Comparison of ENCODE assay signal across 20 cellular contexts in the genomic region with DNA sequence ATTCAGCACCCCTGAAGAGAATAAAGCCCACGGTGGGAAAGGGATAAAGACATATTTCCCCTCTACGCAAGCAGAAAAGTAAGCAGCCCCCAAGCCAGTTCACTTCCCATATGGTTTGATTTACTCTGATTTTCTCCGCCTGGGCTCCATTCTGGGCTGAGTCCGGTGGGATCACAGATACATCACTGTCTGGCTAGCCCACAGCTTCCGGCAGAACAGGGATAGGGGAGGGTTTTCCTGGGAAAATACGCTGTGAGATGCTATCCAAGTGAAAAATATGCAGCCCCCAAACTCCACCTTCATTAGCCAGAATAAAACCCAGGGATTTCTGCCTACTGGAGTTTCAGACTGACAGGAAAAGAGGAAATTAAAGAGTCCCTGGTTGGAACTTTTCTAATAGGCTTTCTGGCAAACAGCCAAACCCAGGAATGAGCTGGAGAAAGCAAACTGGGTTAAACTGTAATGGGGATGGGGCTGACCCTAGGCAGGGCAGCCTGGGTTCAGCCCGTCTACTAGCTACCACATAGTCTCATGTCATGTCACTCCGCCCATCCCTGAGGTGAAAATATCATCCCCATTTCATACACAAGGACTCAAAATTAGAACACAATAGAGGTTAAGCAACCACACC. TPM values are rescaled to one million over a fixed set of nuclear protein-coding genes. Genes with fewer than 3 reads are reported as not detected.
A peak's percentile ranks its signal among the peaks of the same experiment; 100 is the strongest.
DNase-seq lines count a peak whose midpoint lies in the region; ATAC-seq and TF ChIP-seq lines count a peak whose summit lies in the region.
"Had no signal": no experiment of that assay in that cellular context is flagged by ENCODE, and none has a peak within 500 bp of the region (broad histone marks: within the 10 kb centered on the region; RNA-seq: fewer than 3 reads in every experiment).

No MANE protein-coding gene starts in this region.

- no peak overlapping the region for H2BK12ac ChIP-seq in H9 (ENCODE audit: insufficient read length, low read depth, low read length)

- no peak overlapping the region for H3K23ac ChIP-seq in H9 (ENCODE audit: insufficient read length, low read depth, low read length)

- no peak for TF ChIP-seq RAD21 in SK-N-SH (IDR thresholded peaks at IDR 0.05; ENCODE audit: low read length)

- H2BK5ac ChIP-seq in H9 (ENCODE audit: insufficient read length, low read length) = no peak overlapping the region

- H2BK20ac ChIP-seq in H9 (ENCODE audit: low read depth, low read length, poor library complexity, severe bottlenecking) = no peak overlapping the region

- H3K4me2 ChIP-seq in SK-N-SH (peak overlapping the region; percentile 55), H9 (ENCODE audit: insufficient read depth, insufficient read length, low read length) (no peak overlapping the region)

- H4K20me1 ChIP-seq in SK-N-SH (ENCODE audit: insufficient read depth) = no peaks in the 10 kb centered on the region
- H4K20me1 ChIP-seq in H9 (ENCODE audit: control insufficient read depth, insufficient read depth, insufficient read length) = no peaks in the 10 kb centered on the region

- TF ChIP-seq CTCF in SK-N-SH (IDR thresholded peaks at IDR 0.05) = no peak
- no peak for TF ChIP-seq CTCF in H9 (conservative IDR thresholded peaks at IDR 0.05)

- H2AFZ ChIP-seq in SK-N-SH (ENCODE audit: low read depth) = peak overlapping the region; percentile 36; the same call in 1 of the 2 replicates
- no peak overlapping the region for H2AFZ ChIP-seq in H9 (ENCODE audit: low read length)

- ATAC-seq in left cardiac atrium (peak; percentile 15 to 50), right cardiac atrium (no peak), GM21717 (IDR thresholded peaks at IDR 0.05; ENCODE audit: unreplicated experiment) (no peak)
- ATAC-seq: CD8-positive, alpha-beta T cell; upper lobe of right lung had no signal

- H3K79me1 ChIP-seq in H9 (ENCODE audit: insufficient read depth, low read depth, low read length, poor library complexity, severe bottlenecking) = no peaks in the 10 kb centered on the region

- no peaks in the 10 kb centered on the region for H3K36me3 Mint-ChIP-seq in H9 (ENCODE audit: insufficient read depth in 1 of 3, low read depth in 3 of 3)
- no peaks in the 10 kb centered on the region for H3K36me3 Mint-ChIP-seq in activated naive CD4-positive, alpha-beta T cell treated with anti-CD3 and anti-CD28 coated beads for 36 hours (ENCODE audit: low read depth)
- H3K36me3 Mint-ChIP-seq: CD8-positive, alpha-beta T cell had no signal

- H4K91ac ChIP-seq in H9 (ENCODE audit: insufficient read length, low read depth, low read length) = no peak overlapping the region

- peaks cover 16% of the 10 kb centered on the region for H3F3A ChIP-seq in SK-N-SH (replicated peaks; ENCODE audit: insufficient read depth)

- H4K8ac ChIP-seq in H9 (replicated peaks; ENCODE audit: insufficient read length, low read depth, low read length) = no peak overlapping the region

- H3K18ac ChIP-seq in H9 (ENCODE audit: insufficient read length, low read depth, low read length) = no peak overlapping the region

- H3K4me3 ChIP-seq in right cardiac atrium (ENCODE audit: low read length) (no peak overlapping the region), SK-N-SH (ENCODE audit: low read depth in 2 of 2, low read length in 1 of 2) (peak overlapping the region in 1 of 2 experiments; percentile 26; a peak in 2 of 4 replicates)
- H3K4me3 ChIP-seq: upper lobe of right lung had no signal

- H3K9me2 ChIP-seq in SK-N-SH = no peaks in the 10 kb centered on the region

- no peak overlapping the region for H3K27ac Mint-ChIP-seq in H9
- H3K27ac Mint-ChIP-seq in activated naive CD4-positive, alpha-beta T cell treated with anti-CD3 and anti-CD28 coated beads for 36 hours = no peak overlapping the region
- H3K27ac Mint-ChIP-seq: CD8-positive, alpha-beta T cell; stimulated activated naive CD8-positive, alpha-beta T cell treated with anti-CD3 and anti-CD28 coated beads, Interleukin-15, Interleukin-2, amounts not matched to agents 100 ng/mL and 50 ng/mL, for 24 hours had no signal

- H3K23me2 ChIP-seq in H9 (ENCODE audit: insufficient read length, low read depth, low read length, poor library complexity, severe bottlenecking) = no peaks in the 10 kb centered on the region

- peaks cover 5% of the 10 kb centered on the region; the same call in 1 of the 2 replicates for H3K27me3 Mint-ChIP-seq in H9 (ENCODE audit: low read depth)
- peaks cover 3% of the 10 kb centered on the region for H3K27me3 Mint-ChIP-seq in activated naive CD4-positive, alpha-beta T cell treated with anti-CD3 and anti-CD28 coated beads for 36 hours (ENCODE audit: low read depth)

- CTCF ChIA-PET in SK-N-SH (lab: Yijun Ruan, JAX) = interaction anchor here (0.9 to 1.2 kb wide), 6 partner anchors 10 to 190 kb away, joined by 3 to 4 read pairs (median 3); no protein-coding TSS in a partner anchor
- CTCF ChIA-PET in activated naive CD4-positive, alpha-beta T cell treated with anti-CD3 and anti-CD28 coated beads for 36 hours (lab: Charles Lee) = interaction anchor here (0.8 kb wide), 1 partner anchor 33 kb away, joined by 3 read pairs; no protein-coding TSS in a partner anchor

- H3K27ac ChIP-seq in right cardiac atrium (ENCODE audit: low read length) (no peak overlapping the region), SK-N-SH (ENCODE audit: low read depth in 2 of 2, low read length in 1 of 2) (peak overlapping the region; percentile 73 to 84), H9 (ENCODE audit: insufficient read length, low read depth, low read length) (no peak overlapping the region)
- H3K27ac ChIP-seq: upper lobe of right lung had no signal

- POLR2A ChIA-PET in SK-N-SH (lab: Yijun Ruan, JAX) = interaction anchor here (0.6 kb wide), 1 partner anchor 478 kb away, joined by 5 read pairs; no protein-coding TSS in a partner anchor

- H4K5ac ChIP-seq in H9 (ENCODE audit: insufficient read length, low read depth, low read length) = no peak overlapping the region

- no peaks in the 10 kb centered on the region for H3K27me3 ChIP-seq in right cardiac atrium (ENCODE audit: control insufficient read depth, insufficient read depth)
- H3K27me3 ChIP-seq in SK-N-SH (ENCODE audit: insufficient read depth) = no peaks in the 10 kb centered on the region
- H3K27me3 ChIP-seq in H9 (ENCODE audit: insufficient read depth, low read length) = no peaks in the 10 kb centered on the region
- H3K27me3 ChIP-seq: upper lobe of right lung had no signal

- no peaks in the 10 kb centered on the region for H3K79me2 ChIP-seq in SK-N-SH (ENCODE audit: insufficient read depth)
- H3K79me2 ChIP-seq in H9 (ENCODE audit: insufficient read depth, low read length) = no peaks in the 10 kb centered on the region

- WGBS in right cardiac atrium = 44% methylated on average over 8 of the region's 8 CpGs
- WGBS in SK-N-SH (ENCODE audit: low lambda C conversion rate) = 14% methylated on average over 8 of the region's 8 CpGs
- no CpG with 5 or more reads among the region's 8 CpGs for WGBS in H9 (ENCODE audit: extremely low coverage, insufficient read length, low lambda C conversion rate)

- H3K4ac ChIP-seq in H9 (ENCODE audit: low read depth, low read length) = no peak overlapping the region

- peaks cover 3 to 8% of the 10 kb centered on the region in 2 experiments; a peak in 3 of 4 replicates for H3K4me1 Mint-ChIP-seq in H9
- H3K4me1 Mint-ChIP-seq in activated naive CD4-positive, alpha-beta T cell treated with anti-CD3 and anti-CD28 coated beads for 36 hours (ENCODE audit: low read depth) = no peaks in the 10 kb centered on the region

- no peak overlapping the region for H2BK15ac ChIP-seq in H9 (ENCODE audit: low read depth, low read length)

- H3K36me3 ChIP-seq in SK-N-SH (replicated peaks in 1 of 2; ENCODE audit: control insufficient read depth in 1 of 2, insufficient read depth in 2 of 2, low read length in 1 of 2) = peaks cover 0 to 5% of the 10 kb centered on the region in 2 experiments
- H3K36me3 ChIP-seq: upper lobe of right lung had no signal

- DNase-seq in left cardiac atrium (no peak), right cardiac atrium (no peak), SK-N-SH (peak; percentile 82), medulla oblongata (ENCODE audit: extremely low spot score) (peak; percentile 5), H9 (no peak), head of caudate nucleus (no peak)
- no peak for DNase-seq in activated naive CD4-positive, alpha-beta T cell treated with anti-CD3 and anti-CD28 coated beads for 36 hours
- DNase-seq: activated CD4-positive, alpha-beta T cell treated with anti-CD3 and anti-CD28 coated beads for 4 hours; activated gamma-delta T cell; amygdala; CD8-positive, alpha-beta T cell; DND-41; midbrain; MM.1S; NCI-H187 treated with DMSO at 0.1 percent for 48 hours; NCI-H774; upper lobe of right lung had no signal

- no peak overlapping the region for H3K56ac ChIP-seq in H9 (ENCODE audit: insufficient read length, low read depth, low read length)

- TF ChIP-seq EP300 in SK-N-SH (IDR thresholded peaks at IDR 0.05; ENCODE audit: borderline replicate concordance in 1 of 2, low read depth in 1 of 2, low read length in 1 of 2) = peak in 1 of 2 experiments; percentile 53; a peak in 2 of 4 replicates

- H3K4me1 ChIP-seq in right cardiac atrium (ENCODE audit: control insufficient read depth, insufficient read depth, low read length) = no peaks in the 10 kb centered on the region
- peaks cover 8 to 23% of the 10 kb centered on the region in 2 experiments; a peak in 2 of 4 replicates for H3K4me1 ChIP-seq in SK-N-SH (ENCODE audit: control insufficient read depth in 1 of 2, insufficient read depth in 2 of 2, low read depth in 1 of 2, low read length in 1 of 2)
- H3K4me1 ChIP-seq in H9 (ENCODE audit: insufficient read depth, low read length) = no peaks in the 10 kb centered on the region
- H3K4me1 ChIP-seq: upper lobe of right lung had no signal

- H2AK5ac ChIP-seq in H9 (ENCODE audit: insufficient read length, low read length) = no peak overlapping the region

- H3T11ph ChIP-seq in H9 (ENCODE audit: low read length) = no peak overlapping the region

- H3K9me3 ChIP-seq in right cardiac atrium (ENCODE audit: control insufficient read depth, low read length) = no peaks in the 10 kb centered on the region
- H3K9me3 ChIP-seq in SK-N-SH = peaks cover 9% of the 10 kb centered on the region
- no peaks in the 10 kb centered on the region for H3K9me3 ChIP-seq in H9 (ENCODE audit: control insufficient read depth, low read depth, low read length)
- H3K9me3 ChIP-seq: upper lobe of right lung had no signal

- intact Hi-C loops in left cardiac atrium (cut with DNase I) = no loop called here
- intact Hi-C loops in right cardiac atrium (cut with DNase I) = no loop called here
- intact Hi-C loops in activated naive CD4-positive, alpha-beta T cell treated with anti-CD3 and anti-CD28 coated beads for 36 hours (cut with micrococcal nuclease) = no loop called here
- intact Hi-C loops in head of caudate nucleus (cut with DNase I) = no loop called here

- H3K4me3 Mint-ChIP-seq in H9 = no peak overlapping the region
- H3K4me3 Mint-ChIP-seq in activated naive CD4-positive, alpha-beta T cell treated with anti-CD3 and anti-CD28 coated beads for 36 hours = no peak overlapping the region
- H3K4me3 Mint-ChIP-seq: CD8-positive, alpha-beta T cell; stimulated activated naive CD8-positive, alpha-beta T cell treated with anti-CD3 and anti-CD28 coated beads, Interleukin-15, Interleukin-2, amounts not matched to agents 100 ng/mL and 50 ng/mL, for 24 hours had no signal

- no peak overlapping the region for H3K14ac ChIP-seq in H9 (ENCODE audit: insufficient read depth, low read length)

- H3K9me3 Mint-ChIP-seq in H9 = no peaks in the 10 kb centered on the region
- no peaks in the 10 kb centered on the region for H3K9me3 Mint-ChIP-seq in activated naive CD4-positive, alpha-beta T cell treated with anti-CD3 and anti-CD28 coated beads for 36 hours
- H3K9me3 Mint-ChIP-seq: CD8-positive, alpha-beta T cell; stimulated activated naive CD8-positive, alpha-beta T cell treated with anti-CD3 and anti-CD28 coated beads, Interleukin-15, Interleukin-2, amounts not matched to agents 100 ng/mL and 50 ng/mL, for 24 hours had no signal

- H3K9ac ChIP-seq in SK-N-SH (peak overlapping the region; percentile 13; the same call in 1 of the 2 replicates), H9 (ENCODE audit: extremely low read depth, insufficient read length, low read length) (no peak overlapping the region)

- H2BK120ac ChIP-seq in H9 (ENCODE audit: low read depth, low read length, poor library complexity, severe bottlenecking) = no peak overlapping the region

RNA-seq across cellular contexts. Expression of a gene that starts 16.9 kb away (rescaled TPM):
- total RNA-seq in left cardiac atrium (1 to 10 TPM in 1 of 2 donors, under 1 TPM in 1; 0.12 to 1.8 TPM), right cardiac atrium (1 to 10 TPM in 1 of 4 donors, under 1 TPM in 3; 0.23 to 1.0 (median 0.49) TPM), H9 (2021) (not detected in 2 replicates)
- polyA plus RNA-seq in right cardiac atrium (0.16 TPM), SK-N-SH (2012; rRNA removed) (2.3 and 2.6 TPM in 2 replicates)
- polyA plus RNA-seq in SK-N-SH (2012; cell fraction: cytosol; rRNA removed) = 2.3 and 2.8 TPM in 2 replicates
- 2.6 and 4.7 TPM in 2 replicates for polyA plus RNA-seq in SK-N-SH (2012; cell fraction: nucleus; rRNA removed)
- 10 to 100 TPM; 10.1 TPM for total RNA-seq in activated naive CD4-positive, alpha-beta T cell treated with anti-CD3 and anti-CD28 coated beads for 36 hours
- total RNA-seq: H4, upper lobe of right lung had no signal

Comparison
In these comparisons a context has a peak if more than half of its experiments do, and no peak if none do; other contexts are left out.
1. ATAC-seq: peak in left cardiac atrium (2 of 2); none in right cardiac atrium (0 of 2) and GM21717 (single experiment).
2. DNase-seq: peak in SK-N-SH (single experiment) and medulla oblongata (single experiment); none in left cardiac atrium (single experiment), right cardiac atrium (0 of 3), H9 (single experiment), activated naive CD4-positive, alpha-beta T cell treated with anti-CD3 and anti-CD28 coated beads for 36 hours (single experiment) and head of caudate nucleus (0 of 42).
3. H3K27ac ChIP-seq: peak in SK-N-SH (2 of 2); none in right cardiac atrium (single experiment) and H9 (single experiment).
4. RNA of a gene that starts 16.9 kb away (total RNA-seq): 10.1 TPM in activated naive CD4-positive, alpha-beta T cell treated with anti-CD3 and anti-CD28 coated beads for 36 hours; 0.12 to 1.8 TPM in left cardiac atrium, 0.23 to 1.0 TPM in right cardiac atrium and not detected in H9; every median in the first group is over 4 times any median in the second.